In genomic region chr11:68038718-68039525, GRCh38 we compare ENCODE assay signal across 7 cellular contexts. TPM values are rescaled to one million over a fixed set of nuclear protein-coding genes. Genes with fewer than 3 reads are reported as not detected.
DNase-seq lines count a peak whose midpoint lies in the region; ATAC-seq and TF ChIP-seq lines count a peak whose summit lies in the region.

TCIRG1 (plus strand) TSS chr11:68039025; CDS start chr11:68041272, 2,247 bp downstream.

- H3K36me3 Mint-ChIP-seq in activated B cell treated with CpG ODN at 0.5 μM for 24 hours (ENCODE audit: low read depth): peaks cover 18% of the 10 kb centered on the region

- POLR2A ChIA-PET in activated B cell treated with CpG ODN at 0.5 μM for 24 hours (lab: Charles Lee): interaction anchor here (0.8 to 1.6 kb wide), 6 partner anchors 8 to 79 kb away, joined by 3 to 6 read pairs (median 3); partner anchors contain the start of genes ALDH3B1 and NDUFS8

- peak within 1 kb of the TSS; percentile 72 for H3K4me2 ChIP-seq in Karpas-422 (ENCODE audit: low read depth, low read length, poor library complexity, severe bottlenecking)

- peak; percentile 82 for DNase-seq in Karpas-422
- DNase-seq in activated B cell treated with CpG ODN at 0.5 μM for 24 hours: peak; percentile 49
- DNase-seq in kidney glomerular epithelial cell (lab: John Stamatoyannopoulos, UW): peak; percentile 54
- peak; percentile 60 for DNase-seq in stimulated activated CD4-positive, alpha-beta T cell treated with anti-CD3 and anti-CD28 coated beads, Interleukin-1b, Interleukin-23, amount 100 ng/mL, for 48 hours
- no peak for DNase-seq in NCI-H2171 (lab: John Stamatoyannopoulos, UW)

- peak within 1 kb of the TSS; percentile 37; the same call in 1 of the 2 replicates for H2AFZ ChIP-seq in Karpas-422 (ENCODE audit: low read length)

- CTCF ChIA-PET in activated B cell treated with CpG ODN at 0.5 μM for 24 hours (lab: Charles Lee): interaction anchor here (1.2 kb wide), 1 partner anchor 29 kb away, joined by 7 read pairs; the partner anchor contains the start of gene ALDH3B1

- peaks cover 38% of the 10 kb centered on the region for H3K4me1 Mint-ChIP-seq in activated B cell treated with CpG ODN at 0.5 μM for 24 hours

- no peaks in the 10 kb centered on the region for H3K9me2 ChIP-seq in Karpas-422 (replicated peaks; ENCODE audit: insufficient read depth, low read length)

- H3K36me3 ChIP-seq in Karpas-422 (ENCODE audit: insufficient read depth, low read length): peaks cover 3% of the 10 kb centered on the region; the same call in 1 of the 2 replicates

- H3K9me3 Mint-ChIP-seq in activated B cell treated with CpG ODN at 0.5 μM for 24 hours: no peaks in the 10 kb centered on the region

- H3K9ac ChIP-seq in Karpas-422 (ENCODE audit: low read length): peak within 1 kb of the TSS; percentile 72

- peak within 1 kb of the TSS; percentile 81 for H3K27ac ChIP-seq in Karpas-422 (ENCODE audit: low read length)
- peak within 1 kb of the TSS; percentile 84 for H3K27ac ChIP-seq in cingulate gyrus (ENCODE audit: low read depth, low read length)

- H3K4me3 ChIP-seq in Karpas-422 (ENCODE audit: low read length): peak within 1 kb of the TSS; percentile 71

- H3K79me2 ChIP-seq in Karpas-422 (ENCODE audit: low read length): peaks cover 9% of the 10 kb centered on the region; the same call in 1 of the 2 replicates

- H3K4me1 ChIP-seq in Karpas-422 (ENCODE audit: low read length): peaks cover 40% of the 10 kb centered on the region

- TF ChIP-seq CTCF in activated B cell treated with CpG ODN at 0.5 μM for 24 hours (IDR thresholded peaks at IDR 0.05): no peak

- H3K9me3 ChIP-seq in Karpas-422 (ENCODE audit: low read length): no peaks in the 10 kb centered on the region

- peak within 1 kb of the TSS; percentile 88 for H3K4me3 Mint-ChIP-seq in activated B cell treated with CpG ODN at 0.5 μM for 24 hours

- intact Hi-C loops in activated B cell treated with CpG ODN at 0.5 μM for 24 hours (cut with micrococcal nuclease): no loop called here

- H3K27ac Mint-ChIP-seq in activated B cell treated with CpG ODN at 0.5 μM for 24 hours: peak within 1 kb of the TSS; percentile 92

- peak; percentile 50 for ATAC-seq in GM18868 (IDR thresholded peaks at IDR 0.05; ENCODE audit: unreplicated experiment)
- ATAC-seq in activated B cell treated with CpG ODN at 0.5 μM for 24 hours (ENCODE audit: low read depth): peak; percentile 59

- no peaks in the 10 kb centered on the region for H3K27me3 Mint-ChIP-seq in activated B cell treated with CpG ODN at 0.5 μM for 24 hours

- no peaks in the 10 kb centered on the region for H4K20me1 ChIP-seq in Karpas-422 (ENCODE audit: insufficient read depth, low read depth, low read length)

- no peaks in the 10 kb centered on the region for H3K27me3 ChIP-seq in Karpas-422 (ENCODE audit: low read length)

RNA-seq across cellular contexts. Expression of gene TCIRG1, which starts in this region (rescaled TPM):
- 47.7 and 82.3 TPM in 2 replicates for total RNA-seq in Karpas-422 (2014; rRNA removed; shearing (Covaris generic); ENCODE audit: low replicate concordance)
- 209 and 227 TPM in 2 replicates for total RNA-seq in activated B cell treated with CpG ODN at 0.5 μM for 24 hours
